1 cellular context compared by ENCODE assay signal in the genomic region with DNA sequence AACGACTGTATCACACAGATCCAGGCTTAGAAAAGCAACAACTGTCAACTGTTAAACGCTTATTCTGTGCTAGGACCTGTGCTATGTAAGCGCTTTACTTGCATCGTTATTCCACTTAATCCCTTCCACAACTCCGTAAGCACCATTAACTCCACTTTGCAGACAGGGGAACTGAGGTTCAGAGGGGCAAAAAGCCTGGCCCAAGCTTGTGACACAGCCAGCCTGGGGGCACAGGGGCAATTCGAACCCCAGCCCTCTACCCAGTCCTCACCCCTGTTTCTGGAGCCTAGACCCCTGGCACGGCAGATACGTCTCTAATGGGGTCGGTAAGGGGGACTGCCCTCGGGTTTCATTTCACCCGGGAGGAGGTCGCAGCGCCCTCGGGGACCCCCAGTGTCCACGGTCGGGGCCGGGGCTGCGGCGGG.
TF ChIP-seq lines count a peak whose summit lies in the region.

No MANE protein-coding gene starts in this region.

TF ChIP-seq in H1, 55 proteins besides CTCF, POLR2A, EP300 and RAD21:
- TF ChIP-seq BCL11A (IDR thresholded peaks at IDR 0.05; ENCODE audit: low read depth in 2 of 2, low read length in 2 of 2) (no peak), CEBPB (IDR thresholded peaks at IDR 0.05; ENCODE audit: low read depth, low read length) (no peak), CBX8 (IDR thresholded peaks at IDR 0.05; ENCODE audit: borderline replicate concordance, low read depth, low read length) (no peak), CBX5 (IDR thresholded peaks at IDR 0.05; ENCODE audit: low read depth, low read length) (no peak)
TF ChIP-seq in H1: peak in this region for 0.
